ENCODE assay signal across 8 cellular contexts in the genomic region with DNA sequence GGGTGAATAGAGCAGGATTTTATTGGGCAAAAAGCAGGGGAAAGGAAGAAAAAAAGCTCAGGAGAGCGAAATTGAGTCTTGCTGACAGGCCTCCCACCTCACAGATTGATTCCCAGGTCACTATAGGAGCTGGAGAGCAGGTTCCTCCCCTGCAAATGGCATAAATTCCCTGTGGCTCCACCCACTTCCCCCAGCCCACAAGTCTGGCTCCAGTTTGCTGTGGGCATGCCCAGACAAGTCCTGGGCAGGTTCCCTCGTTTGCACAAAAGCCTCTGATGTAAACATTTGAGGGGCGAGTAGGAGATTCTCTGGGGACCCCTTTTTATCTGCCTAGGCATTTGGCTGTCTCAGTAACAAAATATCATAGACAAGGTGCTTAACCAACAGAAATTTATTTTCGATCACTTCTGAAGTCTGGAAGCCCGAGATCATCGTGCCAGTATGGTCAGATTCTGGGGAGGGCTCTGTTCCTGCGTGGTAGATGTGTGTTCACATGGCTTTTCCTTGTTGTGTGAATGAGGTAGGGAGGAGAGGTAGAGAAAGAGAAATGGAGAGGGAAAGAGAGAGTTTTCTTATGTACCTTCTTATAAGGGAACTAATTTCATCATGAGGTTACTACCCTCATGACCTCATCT.
DNase-seq lines count a peak whose midpoint lies in the region; ATAC-seq lines count a peak whose summit lies in the region.
"Had no signal": no experiment of that assay in that cellular context is flagged by ENCODE, and none has a peak within 500 bp of the region (broad histone marks: within the 10 kb centered on the region; RNA-seq: fewer than 3 reads in every experiment).

No MANE protein-coding gene starts in this region.

- no peaks in the 10 kb centered on the region for H3K27me3 Mint-ChIP-seq in stimulated activated naive B cell treated with anti-CD40 and anti-IgM and Interleukin-4, amounts not matched to agents 10 μg/mL and 1 μg/mL and 100 μg/mL, for 72 hours
- H3K27me3 Mint-ChIP-seq: dendritic cell treated with granulocyte-macrophage colony-stimulating factor and Interleukin-4, amounts not matched to agents 40 ng/mL and 50 ng/mL, for 4 days had no signal

- no peak overlapping the region for H3K27ac ChIP-seq in Karpas-422 (ENCODE audit: low read length)

- no peak overlapping the region for H3K9ac ChIP-seq in Karpas-422 (ENCODE audit: low read length)

- peak; percentile 84 for ATAC-seq in GM18870 (IDR thresholded peaks at IDR 0.05; ENCODE audit: unreplicated experiment)
- ATAC-seq in HG02852 (IDR thresholded peaks at IDR 0.05; ENCODE audit: unreplicated experiment) = peak; percentile 85
- ATAC-seq in stimulated activated naive B cell treated with anti-CD40 and anti-IgM and Interleukin-4, amounts not matched to agents 10 μg/mL and 1 μg/mL and 100 μg/mL, for 72 hours (replicated peaks) = no peak
- ATAC-seq in HG03135 (IDR thresholded peaks at IDR 0.05; ENCODE audit: unreplicated experiment) = no peak

- no peaks in the 10 kb centered on the region for H3K4me1 Mint-ChIP-seq in stimulated activated naive B cell treated with anti-CD40 and anti-IgM and Interleukin-4, amounts not matched to agents 10 μg/mL and 1 μg/mL and 100 μg/mL, for 72 hours

- H3K4me2 ChIP-seq in Karpas-422 (ENCODE audit: low read depth, low read length, poor library complexity, severe bottlenecking) = no peak overlapping the region

- no peaks in the 10 kb centered on the region for H4K20me1 ChIP-seq in Karpas-422 (ENCODE audit: insufficient read depth, low read depth, low read length)

- H3K27ac Mint-ChIP-seq in stimulated activated naive B cell treated with anti-CD40 and anti-IgM and Interleukin-4, amounts not matched to agents 10 μg/mL and 1 μg/mL and 100 μg/mL, for 72 hours = no peak overlapping the region
- H3K27ac Mint-ChIP-seq: dendritic cell treated with granulocyte-macrophage colony-stimulating factor and Interleukin-4, amounts not matched to agents 40 ng/mL and 50 ng/mL, for 4 days had no signal

- no peak overlapping the region for H2AFZ ChIP-seq in Karpas-422 (ENCODE audit: low read length)

- H3K36me3 Mint-ChIP-seq in stimulated activated naive B cell treated with anti-CD40 and anti-IgM and Interleukin-4, amounts not matched to agents 10 μg/mL and 1 μg/mL and 100 μg/mL, for 72 hours = no peaks in the 10 kb centered on the region

- H3K4me3 Mint-ChIP-seq in stimulated activated naive B cell treated with anti-CD40 and anti-IgM and Interleukin-4, amounts not matched to agents 10 μg/mL and 1 μg/mL and 100 μg/mL, for 72 hours = no peak overlapping the region
- H3K4me3 Mint-ChIP-seq: dendritic cell treated with granulocyte-macrophage colony-stimulating factor and Interleukin-4, amounts not matched to agents 40 ng/mL and 50 ng/mL, for 4 days had no signal

- no peaks in the 10 kb centered on the region for H3K36me3 ChIP-seq in Karpas-422 (ENCODE audit: insufficient read depth, low read length)

- DNase-seq in SK-N-DZ (ENCODE audit: low spot score) (peak; percentile 23), myocyte (ENCODE audit: low read depth) (peak; percentile 49), Karpas-422 (no peak)
- DNase-seq in stimulated activated naive B cell treated with anti-CD40 and anti-IgM and Interleukin-4, amounts not matched to agents 10 μg/mL and 1 μg/mL and 100 μg/mL, for 72 hours = no peak

- H3K9me2 ChIP-seq in Karpas-422 (replicated peaks; ENCODE audit: insufficient read depth, low read length) = no peaks in the 10 kb centered on the region

- H3K9me3 Mint-ChIP-seq in stimulated activated naive B cell treated with anti-CD40 and anti-IgM and Interleukin-4, amounts not matched to agents 10 μg/mL and 1 μg/mL and 100 μg/mL, for 72 hours = no peaks in the 10 kb centered on the region

- H3K27me3 ChIP-seq in Karpas-422 (ENCODE audit: low read length) = no peaks in the 10 kb centered on the region

- H3K9me3 ChIP-seq in Karpas-422 (ENCODE audit: low read length) = peaks cover 7% of the 10 kb centered on the region; the same call in 1 of the 2 replicates

- H3K79me2 ChIP-seq in Karpas-422 (ENCODE audit: low read length) = no peaks in the 10 kb centered on the region

- H3K4me1 ChIP-seq in Karpas-422 (ENCODE audit: low read length) = no peaks in the 10 kb centered on the region

- H3K4me3 ChIP-seq in Karpas-422 (ENCODE audit: low read length) = no peak overlapping the region

Comparison
In these comparisons a context has a peak if more than half of its experiments do, and no peak if none do; other contexts are left out.
1. ATAC-seq: peak in GM18870 (single experiment) and HG02852 (single experiment); none in stimulated activated naive B cell treated with anti-CD40 and anti-IgM and Interleukin-4, amounts not matched to agents 10 μg/mL and 1 μg/mL and 100 μg/mL, for 72 hours (0 of 2) and HG03135 (single experiment).
2. DNase-seq: peak in SK-N-DZ (single experiment) and myocyte (single experiment); none in stimulated activated naive B cell treated with anti-CD40 and anti-IgM and Interleukin-4, amounts not matched to agents 10 μg/mL and 1 μg/mL and 100 μg/mL, for 72 hours (single experiment) and Karpas-422 (single experiment).